1 cellular context compared by ENCODE assay signal in genomic region chr21:46180778-46181391, GRCh38.
TF ChIP-seq lines count a peak whose summit lies in the region.

No MANE protein-coding gene starts in this region.

TF ChIP-seq in H1, 55 proteins besides CTCF, POLR2A, EP300 and RAD21:
- TF ChIP-seq SP1 (IDR thresholded peaks at IDR 0.05; ENCODE audit: low read depth, low read length) (no peak), NANOG (IDR thresholded peaks at IDR 0.05; ENCODE audit: insufficient read depth, low read depth, low read length, poor library complexity, severe bottlenecking) (no peak), CBX8 (IDR thresholded peaks at IDR 0.05; ENCODE audit: borderline replicate concordance, low read depth, low read length) (no peak), CHD1 (IDR thresholded peaks at IDR 0.05; ENCODE audit: low read depth, low read length) (no peak), ZNF274 (IDR thresholded peaks at IDR 0.05; ENCODE audit: borderline replicate concordance, extremely low read depth, low read length) (no peak), ATF3 (IDR thresholded peaks at IDR 0.05; ENCODE audit: insufficient read depth, low read depth, low read length) (no peak), CREB1 (IDR thresholded peaks at IDR 0.05) (no peak), BCL11A (IDR thresholded peaks at IDR 0.05; ENCODE audit: low read depth in 2 of 2, low read length in 2 of 2) (no peak)
